23 cellular contexts compared by ENCODE assay signal in the genomic region with DNA sequence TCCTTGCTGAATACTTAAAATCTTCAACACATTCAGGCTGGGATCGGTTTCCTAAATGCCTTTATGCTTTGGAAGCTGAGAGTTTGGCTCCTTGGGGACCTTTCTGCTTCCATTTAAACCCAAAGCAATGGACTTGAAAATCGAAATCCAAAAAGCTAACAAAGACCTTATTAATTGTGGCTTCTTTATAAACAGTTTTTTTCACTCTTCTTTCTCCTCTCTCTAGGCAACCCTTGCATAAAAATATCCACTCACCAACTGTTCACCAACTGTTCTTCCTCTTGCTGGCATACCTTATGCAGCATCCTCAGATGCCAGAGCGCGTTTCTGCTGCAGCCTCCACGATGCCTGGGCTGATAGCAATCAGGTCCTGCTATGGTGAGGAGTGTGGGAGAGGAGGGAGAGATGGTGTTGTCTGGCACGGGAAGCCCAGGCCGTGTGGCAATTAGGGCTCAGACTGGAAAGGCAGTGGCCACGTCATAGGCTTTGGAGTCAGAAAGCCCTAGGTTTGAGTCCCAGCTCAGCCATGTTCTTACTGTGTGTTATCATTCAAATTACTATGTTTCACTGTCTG.
DNase-seq lines count a peak whose midpoint lies in the region; ATAC-seq, FAIRE-seq and TF ChIP-seq lines count a peak whose summit lies in the region.
"Had no signal": no experiment of that assay in that cellular context is flagged by ENCODE, and none has a peak within 500 bp of the region (broad histone marks: within the 10 kb centered on the region; RNA-seq: fewer than 3 reads in every experiment).

No MANE protein-coding gene starts in this region.

- no peak overlapping the region for H3K14ac ChIP-seq in H1 (ENCODE audit: insufficient read length)

- ATAC-seq in stimulated activated naive CD8-positive, alpha-beta T cell treated with anti-CD3 and anti-CD28 coated beads, Interleukin-15, Interleukin-2, amounts not matched to agents 100 U/mL and 50 U/mL, for 24 hours: no peak
- ATAC-seq: PC-3 had no signal

- 87% methylated on average over 8 of the region's 8 CpGs; no CpG with 5 or more reads in 1 of the 2 experiments for WGBS in H1 (ENCODE audit: extremely low coverage in 1 of 2, insufficient coverage in 1 of 2, insufficient read length in 1 of 2, insufficient replicate concordance in 2 of 2, low coverage in 1 of 2, low lambda C conversion rate in 2 of 2, missing lambda C conversion rate in 1 of 2), 2 experiments

- H3K18ac ChIP-seq in H1 (ENCODE audit: extremely low read depth, low read length): no peak overlapping the region

- no peak overlapping the region for H3K27ac ChIP-seq in H1 (ENCODE audit: low read depth, low read length)
- H3K27ac ChIP-seq: BLaER1 had no signal

- H2AK5ac ChIP-seq in H1 (ENCODE audit: low read depth, low read length): peak overlapping the region; percentile 87

- no peak overlapping the region for H3K4me3 ChIP-seq in H1 (ENCODE audit: extremely low read depth in 1 of 4, insufficient read depth in 2 of 4, low read depth in 3 of 4, low read length in 4 of 4)
- H3K4me3 ChIP-seq: BLaER1 had no signal

- H4K91ac ChIP-seq in H1 (replicated peaks; ENCODE audit: insufficient read length, low read length): peak overlapping the region; percentile 29

- no peak for TF ChIP-seq RAD21 in H1 (IDR thresholded peaks at IDR 0.05 in 1 of 2, conservative IDR thresholded peaks at IDR 0.05 in 1 of 2; ENCODE audit: low read depth in 2 of 2, low read length in 2 of 2)

- H3K36me3 ChIP-seq in H1 (ENCODE audit: control insufficient read depth in 2 of 4, insufficient read depth in 4 of 4, low read length in 3 of 4): no peaks in the 10 kb centered on the region
- H3K36me3 ChIP-seq: BLaER1 had no signal

- no peaks in the 10 kb centered on the region for H3K27me3 ChIP-seq in H1 (replicated peaks in 1 of 4; ENCODE audit: control insufficient read depth in 3 of 4, extremely low read depth in 1 of 4, insufficient read depth in 3 of 4, low read length in 3 of 4)
- H3K27me3 ChIP-seq: BLaER1 had no signal

- CTCF ChIA-PET in H1 (lab: Charles Lee; ENCODE audit: partially characterized antibody): interaction anchor here (0.7 to 1.3 kb wide), 2 partner anchors 33 to 64 kb away, joined by 3 read pairs; no protein-coding TSS in a partner anchor

- no peak overlapping the region for H2BK12ac ChIP-seq in H1 (ENCODE audit: low read depth, low read length)

- no peaks in the 10 kb centered on the region for H3K9me3 ChIP-seq in H1 (ENCODE audit: insufficient read depth in 2 of 2, low read depth in 1 of 2, low read length in 1 of 2)
- H3K9me3 ChIP-seq: BLaER1 had no signal

- H2BK15ac ChIP-seq in H1 (ENCODE audit: low read length): peak overlapping the region; percentile 93; the same call in 1 of the 2 replicates

- H2AFZ ChIP-seq in H1 (ENCODE audit: low read length): no peak overlapping the region

- TF ChIP-seq EP300 in H1 (IDR thresholded peaks at IDR 0.05; ENCODE audit: borderline replicate concordance in 1 of 2, low read depth in 2 of 2, low read length in 2 of 2): no peak

- H3K79me1 ChIP-seq in H1 (ENCODE audit: low read depth, low read length): no peaks in the 10 kb centered on the region

- no peak overlapping the region for H3K4ac ChIP-seq in H1 (replicated peaks; ENCODE audit: insufficient read length, low read depth, low read length)

- DNase-seq in DMS 273 treated with DMSO at 0.1 percent for 48 hours (lab: John Stamatoyannopoulos, UW) (peak; percentile 13), SK-N-DZ (ENCODE audit: low spot score) (peak; percentile 18), H1 (ENCODE audit: low read depth in 1 of 2, low spot score in 2 of 2) (no peak), occipital lobe (lab: John Stamatoyannopoulos, UW) (peak; percentile 34), SHP77 (lab: John Stamatoyannopoulos, UW) (no peak), HK-2 (ENCODE audit: unreplicated experiment) (no peak), NCI-H2081 treated with DMSO at 0.1 percent for 48 hours (lab: John Stamatoyannopoulos, UW) (no peak)
- DNase-seq in stimulated activated naive CD8-positive, alpha-beta T cell treated with anti-CD3 and anti-CD28 coated beads, Interleukin-15, Interleukin-2, amounts not matched to agents 100 U/mL and 50 U/mL, for 24 hours: no peak
- DNase-seq: Calu3; CD4-positive, alpha-beta memory T cell; DMS79; HFFc6; MM.1S; NCI-H1092; NCI-H146; NCI-H2227 treated with DMSO at 0.1 percent for 48 hours; NCI-H524; PC-3; RPMI8226; SIG-M5 had no signal

- H3K79me2 ChIP-seq in H1 (ENCODE audit: control insufficient read depth in 1 of 2, insufficient read depth in 2 of 2, low read length in 2 of 2): no peaks in the 10 kb centered on the region

- H3K4me1 ChIP-seq in H1 (replicated peaks in 1 of 4; ENCODE audit: control insufficient read depth in 3 of 4, insufficient read depth in 4 of 4, low read length in 3 of 4): peaks cover 0 to 4% (median 2%) of the 10 kb centered on the region in 4 experiments; a peak in 3 of 7 replicates

- TF ChIP-seq POLR2A in H1 (IDR thresholded peaks at IDR 0.05; ENCODE audit: control extremely low read depth in 1 of 2, low read depth in 2 of 2, low read length in 2 of 2): no peak

- H2BK20ac ChIP-seq in H1 (ENCODE audit: low read length): no peak overlapping the region

- H3K9ac ChIP-seq in H1 (replicated peaks in 1 of 4; ENCODE audit: extremely low read depth in 1 of 4, low read depth in 3 of 4, low read length in 3 of 4): no peak overlapping the region
- H3K9ac ChIP-seq: BLaER1 had no signal

- H3K56ac ChIP-seq in H1 (replicated peaks; ENCODE audit: insufficient read length, low read depth, low read length): no peak overlapping the region

- H3K4me2 ChIP-seq in H1 (ENCODE audit: insufficient read depth in 1 of 2, low read depth in 2 of 2, low read length in 2 of 2): no peak overlapping the region
- H3K4me2 ChIP-seq: BLaER1 had no signal

- H2BK120ac ChIP-seq in H1 (replicated peaks; ENCODE audit: low read depth, low read length): peak overlapping the region; percentile 66

- no peak overlapping the region for H4K5ac ChIP-seq in H1 (ENCODE audit: insufficient read length, low read depth, low read length)

- no peaks in the 10 kb centered on the region for H3K23me2 ChIP-seq in H1 (ENCODE audit: low read depth, low read length)

- FAIRE-seq in H1 (lab: Jason Lieb, UNC): no peak
- FAIRE-seq: A204.1, H54 had no signal

- no peak overlapping the region for H3K23ac ChIP-seq in H1 (ENCODE audit: insufficient read length)

- TF ChIP-seq CTCF in H1 (IDR thresholded peaks at IDR 0.05; ENCODE audit: control extremely low read depth in 1 of 3, insufficient read depth in 1 of 3, low read depth in 1 of 3, low read length in 3 of 3): no peak

- H4K8ac ChIP-seq in H1 (ENCODE audit: extremely low read depth, insufficient read depth, low read length): peak overlapping the region; percentile 73; the same call in 1 of the 2 replicates

- POLR2A ChIA-PET in H1 (lab: Charles Lee; ENCODE audit: partially characterized antibody): no interaction called here

- no peaks in the 10 kb centered on the region for H4K20me1 ChIP-seq in H1 (replicated peaks in 1 of 2; ENCODE audit: control insufficient read depth in 1 of 2, insufficient read depth in 2 of 2, low read length in 2 of 2)
- H4K20me1 ChIP-seq: BLaER1 had no signal

- no peak overlapping the region for H2BK5ac ChIP-seq in H1 (ENCODE audit: low read depth, low read length)

TF ChIP-seq in H1, 55 proteins besides CTCF, POLR2A, EP300 and RAD21:
- TF ChIP-seq BACH1 (IDR thresholded peaks at IDR 0.05; ENCODE audit: low read length) (no peak), SIN3A (conservative IDR thresholded peaks at IDR 0.05 in 1 of 2, IDR thresholded peaks at IDR 0.05 in 1 of 2; ENCODE audit: low read depth in 1 of 2, low read length in 2 of 2) (no peak), CHD1 (IDR thresholded peaks at IDR 0.05; ENCODE audit: low read depth, low read length) (no peak), SUZ12 (IDR thresholded peaks at IDR 0.05; ENCODE audit: low read length) (no peak)

Comparison
In these comparisons a context has a peak if more than half of its experiments do, and no peak if none do; other contexts are left out.
1. DNase-seq: peak in DMS 273 treated with DMSO at 0.1 percent for 48 hours (single experiment), SK-N-DZ (single experiment) and occipital lobe (single experiment); none in H1 (0 of 2), SHP77 (0 of 2), HK-2 (single experiment), stimulated activated naive CD8-positive, alpha-beta T cell treated with anti-CD3 and anti-CD28 coated beads, Interleukin-15, Interleukin-2, amounts not matched to agents 100 U/mL and 50 U/mL, for 24 hours (single experiment) and NCI-H2081 treated with DMSO at 0.1 percent for 48 hours (single experiment).